23 cellular contexts compared by ENCODE assay signal in genomic region chr6:79498842-79499241, GRCh38.
"Had no signal": no experiment of that assay in that cellular context is flagged by ENCODE, and none has a peak within 500 bp of the region (broad histone marks: within the 10 kb centered on the region; RNA-seq: fewer than 3 reads in every experiment).

No MANE protein-coding gene starts in this region.

- H3K9me3 Mint-ChIP-seq: activated naive CD4-positive, alpha-beta T cell treated with anti-CD3 and anti-CD28 coated beads for 36 hours; activated naive CD8-positive, alpha-beta T cell treated with anti-CD3 and anti-CD28 coated beads, Interleukin-2, amount 10 ng/mL, durations not matched to agents 7 days and 5 days; dendritic cell treated with granulocyte-macrophage colony-stimulating factor and Interleukin-4, amounts not matched to agents 40 ng/mL and 50 ng/mL, for 4 days; stimulated activated naive B cell treated with anti-CD40 and anti-IgM and Interleukin-4, amounts not matched to agents 10 μg/mL and 1 μg/mL and 100 μg/mL, for 72 hours had no signal

- H3K27me3 Mint-ChIP-seq: dendritic cell treated with granulocyte-macrophage colony-stimulating factor and Interleukin-4, amounts not matched to agents 40 ng/mL and 50 ng/mL, for 4 days; progenitor cell of endocrine pancreas; stimulated activated naive B cell treated with anti-CD40 and anti-IgM and Interleukin-4, amounts not matched to agents 10 μg/mL and 1 μg/mL and 100 μg/mL, for 72 hours had no signal

- H3K36me3 Mint-ChIP-seq: activated naive CD8-positive, alpha-beta T cell treated with anti-CD3 and anti-CD28 coated beads, Interleukin-2, amount 10 ng/mL, durations not matched to agents 7 days and 5 days; natural killer cell; stimulated activated naive B cell treated with anti-CD40 and anti-IgM and Interleukin-4, amounts not matched to agents 10 μg/mL and 1 μg/mL and 100 μg/mL, for 72 hours had no signal

- FAIRE-seq: keratinocyte had no signal

- H3K9me3 ChIP-seq: gastroesophageal sphincter, left lung, vagina had no signal

- H3K27ac ChIP-seq: cardiac muscle cell, gastroesophageal sphincter, left lung, vagina had no signal

- H3K4me1 ChIP-seq: gastroesophageal sphincter, left lung, vagina had no signal

- H3K27me3 ChIP-seq: cardiac muscle cell, gastroesophageal sphincter, left lung, vagina had no signal

- DNase-seq: activated CD4-positive, alpha-beta T cell treated with anti-CD3 and anti-CD28 coated beads for 1 hour; activated CD8-positive, alpha-beta memory T cell treated with anti-CD3 and anti-CD28 coated beads, Interleukin-2, amount 50 U/mL, for 48 hours; activated effector memory CD4-positive, alpha-beta T cell treated with Interleukin-2 at 50 U/mL for 16 hours; activated naive CD4-positive, alpha-beta T cell treated with anti-CD3 and anti-CD28 coated beads for 36 hours; activated naive CD8-positive, alpha-beta T cell treated with anti-CD3 and anti-CD28 coated beads, Interleukin-2, amount 10 ng/mL, durations not matched to agents 7 days and 5 days; activated T-cell treated with anti-CD3 and anti-CD28 coated beads, Interleukin-2, amount 50 U/mL, for 48 hours; effector CD4-positive, alpha-beta T cell; head of caudate nucleus; left lung; midbrain; natural killer cell; retina; stimulated activated CD4-positive, alpha-beta T cell treated with anti-CD3 and anti-CD28 coated beads, Interleukin-2, amount 100 ng/mL, for 48 hours; stimulated activated CD8-positive, alpha-beta memory T cell treated with anti-CD3 and anti-CD28 coated beads, Interleukin-4, amount 100 ng/mL, for 48 hours; stimulated activated naive B cell treated with anti-CD40 and anti-IgM and Interleukin-4, amounts not matched to agents 10 μg/mL and 1 μg/mL and 100 μg/mL, for 72 hours; trophoblast cell had no signal

- H3K4me3 ChIP-seq: cardiac muscle cell, gastroesophageal sphincter, left lung, lung, vagina had no signal

- ATAC-seq: gastroesophageal sphincter; left lung; natural killer cell; stimulated activated naive B cell treated with anti-CD40 and anti-IgM and Interleukin-4, amounts not matched to agents 10 μg/mL and 1 μg/mL and 100 μg/mL, for 72 hours had no signal

- H3K4me3 Mint-ChIP-seq: activated naive CD4-positive, alpha-beta T cell treated with anti-CD3 and anti-CD28 coated beads for 36 hours; activated naive CD8-positive, alpha-beta T cell treated with anti-CD3 and anti-CD28 coated beads, Interleukin-2, amount 10 ng/mL, durations not matched to agents 7 days and 5 days; dendritic cell treated with granulocyte-macrophage colony-stimulating factor and Interleukin-4, amounts not matched to agents 40 ng/mL and 50 ng/mL, for 4 days; natural killer cell; stimulated activated naive B cell treated with anti-CD40 and anti-IgM and Interleukin-4, amounts not matched to agents 10 μg/mL and 1 μg/mL and 100 μg/mL, for 72 hours had no signal

- H3K36me3 ChIP-seq: cardiac muscle cell, gastroesophageal sphincter, left lung, vagina had no signal

- H3K4me1 Mint-ChIP-seq: activated naive CD8-positive, alpha-beta T cell treated with anti-CD3 and anti-CD28 coated beads, Interleukin-2, amount 10 ng/mL, durations not matched to agents 7 days and 5 days; natural killer cell; stimulated activated naive B cell treated with anti-CD40 and anti-IgM and Interleukin-4, amounts not matched to agents 10 μg/mL and 1 μg/mL and 100 μg/mL, for 72 hours had no signal
